ENCODE assay signal across 9 cellular contexts in the genomic region with DNA sequence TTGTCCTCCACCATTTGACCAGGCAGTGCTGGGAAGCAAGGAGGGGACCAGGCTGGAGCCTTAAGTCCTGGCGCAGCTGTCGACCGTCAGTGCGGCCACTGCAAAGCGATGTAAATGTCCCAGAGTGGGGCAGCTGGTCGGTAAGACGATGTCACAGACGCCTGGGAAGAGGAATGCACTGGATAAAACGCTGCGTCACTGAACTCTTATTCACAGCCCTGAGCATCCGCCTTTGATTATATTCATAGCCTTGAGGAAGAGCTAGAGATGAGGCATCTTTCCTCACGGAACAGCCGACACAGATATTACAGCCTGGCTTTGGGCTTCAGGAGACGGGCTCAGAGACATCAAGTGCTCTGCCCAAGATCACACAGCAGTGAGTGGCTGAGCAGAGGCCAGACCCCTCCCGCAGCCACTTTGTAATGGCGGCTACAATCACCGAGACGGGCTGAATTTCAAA. TPM values are rescaled to one million over a fixed set of nuclear protein-coding genes. Genes with fewer than 3 reads are reported as not detected.
DNase-seq lines count a peak whose midpoint lies in the region; ATAC-seq and TF ChIP-seq lines count a peak whose summit lies in the region.
"Had no signal": no experiment of that assay in that cellular context is flagged by ENCODE, and none has a peak within 500 bp of the region (broad histone marks: within the 10 kb centered on the region; RNA-seq: fewer than 3 reads in every experiment).

No MANE protein-coding gene starts in this region.

- H3K27me3 Mint-ChIP-seq in activated CD8-positive, alpha-beta T cell treated with anti-CD3 and anti-CD28 coated beads for 36 hours: peaks cover 10% of the 10 kb centered on the region

- intact Hi-C loops in activated CD8-positive, alpha-beta T cell treated with anti-CD3 and anti-CD28 coated beads for 36 hours (cut with micrococcal nuclease): no loop called here
- intact Hi-C loops in stomach (cut with DNase I; ENCODE audit: low total_unique reads): loop anchor here (10.0 kb wide), 1 partner anchor 1131 kb away; no protein-coding TSS in a partner anchor

- no peaks in the 10 kb centered on the region for H3K36me3 Mint-ChIP-seq in activated CD8-positive, alpha-beta T cell treated with anti-CD3 and anti-CD28 coated beads for 36 hours (ENCODE audit: low read depth)

- H3K27ac Mint-ChIP-seq in activated CD8-positive, alpha-beta T cell treated with anti-CD3 and anti-CD28 coated beads for 36 hours: no peak overlapping the region

- H3K27me3 ChIP-seq in iPS-18a (ENCODE audit: control insufficient read depth, insufficient read depth, low read length) (peaks cover 10% of the 10 kb centered on the region), stomach (peaks cover 0 to 4% (median 0%) of the 10 kb centered on the region in 3 donors)

- POLR2A ChIA-PET in activated CD8-positive, alpha-beta T cell treated with anti-CD3 and anti-CD28 coated beads for 36 hours (lab: Charles Lee): no interaction called here

- WGBS in stomach, 5 donors: 73 to 76% (median 75%) methylated on average over 18 of the region's 18 CpGs

- no peak for TF ChIP-seq EP300 in stomach (IDR thresholded peaks at IDR 0.05)

- peak overlapping the region; percentile 75 for H3K4me3 Mint-ChIP-seq in activated CD8-positive, alpha-beta T cell treated with anti-CD3 and anti-CD28 coated beads for 36 hours

- CTCF ChIA-PET in activated CD8-positive, alpha-beta T cell treated with anti-CD3 and anti-CD28 coated beads for 36 hours (lab: Charles Lee): interaction anchor here (0.7 to 7.3 kb wide), 31 partner anchors 9 to 399 kb away, joined by 3 to 55 read pairs (median 4); partner anchors contain the start of gene TUBGCP3

- peaks cover 6% of the 10 kb centered on the region for H3K4me1 Mint-ChIP-seq in activated CD8-positive, alpha-beta T cell treated with anti-CD3 and anti-CD28 coated beads for 36 hours (ENCODE audit: low read depth)

- H3K27ac ChIP-seq in iPS-18a (ENCODE audit: low read length) (no peak overlapping the region), stomach (peak overlapping the region in 3 of 5 donors; percentile 71 to 77 (median 72))
- H3K27ac ChIP-seq: C4-2B had no signal

- H3K4me1 ChIP-seq in iPS-18a (ENCODE audit: control insufficient read depth, low read depth, low read length): no peaks in the 10 kb centered on the region
- H3K4me1 ChIP-seq in stomach: peaks cover 5 to 22% (median 13%) of the 10 kb centered on the region in 4 donors

- H3K9ac ChIP-seq in iPS-18a (ENCODE audit: low read length): peak overlapping the region; percentile 90

- no peak for TF ChIP-seq POLR2A in stomach (IDR thresholded peaks at IDR 0.05)

- H3K9me3 Mint-ChIP-seq in activated CD8-positive, alpha-beta T cell treated with anti-CD3 and anti-CD28 coated beads for 36 hours: no peaks in the 10 kb centered on the region

- no peaks in the 10 kb centered on the region for H3K36me3 ChIP-seq in iPS-18a (ENCODE audit: control insufficient read depth, low read depth, low read length)
- H3K36me3 ChIP-seq in stomach: no peaks in the 10 kb centered on the region

- H3K4me3 ChIP-seq in iPS-18a (ENCODE audit: low read length) (peak overlapping the region; percentile 86), stomach (peak overlapping the region; percentile 38 to 50 (median 41))

- H3K9me3 ChIP-seq in iPS-18a (ENCODE audit: control insufficient read depth, low read depth, low read length): no peaks in the 10 kb centered on the region
- H3K9me3 ChIP-seq in stomach: no peaks in the 10 kb centered on the region

- DNase-seq in NCI-H82 (lab: John Stamatoyannopoulos, UW) (peak; percentile 76), NCI-H82 treated with DMSO at 0.1 percent for 48 hours (lab: John Stamatoyannopoulos, UW; ENCODE audit: unreplicated experiment) (no peak), stomach (no peak)
- no peak for DNase-seq in activated CD8-positive, alpha-beta T cell treated with anti-CD3 and anti-CD28 coated beads for 36 hours

- ATAC-seq in activated CD8-positive, alpha-beta T cell treated with anti-CD3 and anti-CD28 coated beads for 36 hours: no peak
- no peak for ATAC-seq in HG02763 (IDR thresholded peaks at IDR 0.05; ENCODE audit: unreplicated experiment)
- ATAC-seq in esophagus mucosa: no peak
- no peak for ATAC-seq in HG03469 (IDR thresholded peaks at IDR 0.05; ENCODE audit: unreplicated experiment)

- no peak for TF ChIP-seq CTCF in activated CD8-positive, alpha-beta T cell treated with anti-CD3 and anti-CD28 coated beads for 36 hours (IDR thresholded peaks at IDR 0.05)
- no peak for TF ChIP-seq CTCF in stomach (IDR thresholded peaks at IDR 0.05)

RNA-seq across cellular contexts. Expression of gene TUBGCP3, which starts 17.6 kb away (rescaled TPM):
- total RNA-seq in activated CD8-positive, alpha-beta T cell treated with anti-CD3 and anti-CD28 coated beads for 36 hours: 10 to 100 TPM; 51.6 to 57.1 TPM
- total RNA-seq in stomach: 10 to 100 TPM; 10.7 to 49.6 (median 46.4) TPM
- polyA plus RNA-seq in stomach: 1 to 10 TPM; 7.8 to 9.5 (median 9.0) TPM
- total RNA-seq in esophagus mucosa: 20.6 TPM
